8 cellular contexts compared by ENCODE assay signal in the genomic region with DNA sequence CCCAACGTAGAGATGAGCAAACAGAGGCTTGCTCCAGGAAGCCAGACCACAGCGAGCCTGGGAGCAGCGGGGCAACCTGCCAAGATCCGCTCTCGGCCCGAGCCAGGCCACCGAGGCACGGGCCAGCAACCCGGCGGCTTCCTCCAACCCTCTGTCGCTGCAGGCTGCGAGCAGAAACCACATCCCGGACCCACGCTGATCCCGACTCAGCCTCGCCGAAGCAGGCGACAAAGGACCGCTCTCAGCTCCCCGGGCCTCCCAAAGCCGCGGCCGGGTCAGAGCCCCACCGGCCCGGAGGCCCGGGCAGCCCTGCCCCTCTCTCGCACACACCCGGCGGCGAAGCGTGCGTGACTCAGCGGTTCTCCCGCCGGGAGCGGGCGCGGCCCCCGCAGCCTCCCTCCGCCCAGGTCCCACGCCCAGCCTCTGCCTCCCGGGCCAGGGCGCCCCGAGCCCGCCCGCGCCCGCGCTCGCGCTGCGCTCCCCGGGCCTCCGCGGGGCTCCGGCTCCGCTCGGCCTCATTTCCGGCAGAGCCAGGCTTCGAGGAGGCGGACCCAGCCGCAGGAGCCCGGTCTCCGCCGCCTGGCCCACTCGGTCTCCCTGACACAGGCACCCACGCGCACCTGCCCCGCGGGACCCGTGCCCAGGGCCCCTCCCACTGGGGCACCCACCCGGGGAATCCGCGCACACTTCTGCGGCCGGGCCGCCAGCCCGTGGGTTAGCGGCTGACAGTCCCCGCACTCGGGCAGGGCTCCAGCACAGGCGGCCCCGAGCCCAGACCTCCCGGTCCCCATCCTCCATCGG. TPM values are rescaled to one million over a fixed set of nuclear protein-coding genes. Genes with fewer than 3 reads are reported as not detected.
A peak's percentile ranks its signal among the peaks of the same experiment; 100 is the strongest.
DNase-seq lines count a peak whose midpoint lies in the region; ATAC-seq, FAIRE-seq and TF ChIP-seq lines count a peak whose summit lies in the region.

No MANE protein-coding gene starts in this region.

- H3K9me3 ChIP-seq in adrenal gland (replicated peaks in 1 of 3) (no peaks in the 10 kb centered on the region), heart left ventricle (no peaks in the 10 kb centered on the region), parathyroid adenoma (ENCODE audit: control insufficient read depth, low read length) (no peaks in the 10 kb centered on the region)

- H3K79me2 ChIP-seq in ACC112 (ENCODE audit: control insufficient read depth, insufficient read depth, low read length, unreplicated experiment): no peaks in the 10 kb centered on the region
- H3K79me2 ChIP-seq in parathyroid adenoma: no peaks in the 10 kb centered on the region

- H3K36me3 ChIP-seq in ACC112 (ENCODE audit: insufficient read depth, low read length) (no peaks in the 10 kb centered on the region), adrenal gland (replicated peaks in 1 of 2) (no peaks in the 10 kb centered on the region), heart left ventricle (no peaks in the 10 kb centered on the region), parathyroid adenoma (ENCODE audit: control insufficient read depth, insufficient read depth, low read length) (no peaks in the 10 kb centered on the region)

- peak overlapping the region; percentile 73 for H3K4me3 ChIP-seq in ACC112 (ENCODE audit: low read depth, low read length)
- H3K4me3 ChIP-seq in adrenal gland: peak overlapping the region in 1 of 4 donors; percentile 46
- peak overlapping the region; percentile 32 to 60 (median 49) for H3K4me3 ChIP-seq in heart left ventricle
- H3K4me3 ChIP-seq in parathyroid adenoma (ENCODE audit: low read depth, low read length): peak overlapping the region; percentile 22

- WGBS in adrenal gland, 4 donors: 0 to 1% (median 1%) methylated on average over 12 to 85 of the region's 85 CpGs
- 0 to 1% (median 1%) methylated on average over 36 to 85 of the region's 85 CpGs for WGBS in heart left ventricle, 4 donors

- peak overlapping the region; percentile 74 for H3K4me2 ChIP-seq in parathyroid adenoma (ENCODE audit: low read length)

- TF ChIP-seq POLR2A in H54 (IDR thresholded peaks at IDR 0.05; ENCODE audit: low read depth, low read length) (peak; percentile 35; the same call in 1 of the 2 replicates), adrenal gland (IDR thresholded peaks at IDR 0.05) (no peak), heart left ventricle (IDR thresholded peaks at IDR 0.05) (no peak)

- peak; percentile 88 for DNase-seq in H54 (ENCODE audit: insufficient read length, low spot score)
- peak in 5 of 7 donors; percentile 31 to 73 (median 37) for DNase-seq in adrenal gland
- DNase-seq in heart left ventricle: peak; percentile 34 to 83 (median 64)
- no peak for DNase-seq in GDM1 (lab: John Stamatoyannopoulos, UW)

- ATAC-seq in heart left ventricle (peak in 3 of 4 donors; percentile 60 to 79 (median 62)), HG03280 (IDR thresholded peaks at IDR 0.05; ENCODE audit: unreplicated experiment) (no peak), HG02642 (IDR thresholded peaks at IDR 0.05; ENCODE audit: poor library complexity, unreplicated experiment) (no peak)

- peak overlapping the region; percentile 58 for H2AFZ ChIP-seq in ACC112 (ENCODE audit: low read length, unreplicated experiment)
- H2AFZ ChIP-seq in parathyroid adenoma: peak overlapping the region; percentile 50

- H3K9ac ChIP-seq in parathyroid adenoma: no peak overlapping the region

- H3K4me1 ChIP-seq in ACC112 (ENCODE audit: control insufficient read depth, insufficient read depth, low read length, unreplicated experiment) (no peaks in the 10 kb centered on the region), adrenal gland (replicated peaks in 1 of 2) (no peaks in the 10 kb centered on the region), heart left ventricle (peaks cover 0 to 21% (median 0%) of the 10 kb centered on the region in 12 donors), parathyroid adenoma (no peaks in the 10 kb centered on the region)

- intact Hi-C loops in adrenal gland (cut with DNase I): no loop called here
- intact Hi-C loops in heart left ventricle (cut with DNase I): loop anchor here in 1 of 10 donors (5.0 kb wide), 1 partner anchor 77 kb away; no protein-coding TSS in a partner anchor

- no peak for TF ChIP-seq CTCF in adrenal gland (IDR thresholded peaks at IDR 0.05)
- TF ChIP-seq CTCF in heart left ventricle (IDR thresholded peaks at IDR 0.05): no peak
- no peak for TF ChIP-seq CTCF in parathyroid adenoma (IDR thresholded peaks at IDR 0.05)

- H3K27me3 ChIP-seq in ACC112 (ENCODE audit: insufficient read depth, low read length) (peaks cover 80% of the 10 kb centered on the region), adrenal gland (peaks cover 29% of the 10 kb centered on the region), heart left ventricle (peaks cover 0 to 59% (median 20%) of the 10 kb centered on the region in 9 donors), parathyroid adenoma (ENCODE audit: control insufficient read depth, insufficient read depth, low read length) (no peaks in the 10 kb centered on the region)

- H3K27ac ChIP-seq in ACC112 (ENCODE audit: low read depth, low read length) (no peak overlapping the region), adrenal gland (peak overlapping the region in 1 of 5 donors; percentile 60), heart left ventricle (peak overlapping the region in 5 of 12 donors; percentile 6 to 42 (median 38)), parathyroid adenoma (no peak overlapping the region)

- FAIRE-seq in H54 (lab: Jason Lieb, UNC): no peak

RNA-seq across cellular contexts. Expression of a gene that starts 1.7 kb away (rescaled TPM):
- 1 to 10 TPM in 3 of 8 donors, under 1 TPM in 2, not detected in 3; 0.29 to 7.2 (median 2.0) TPM for total RNA-seq in adrenal gland
- 1 to 10 TPM in 2 of 3 donors, under 1 TPM in 1; 0.71 to 5.9 (median 4.7) TPM for polyA plus RNA-seq in adrenal gland
- total RNA-seq in heart left ventricle: 10 to 100 TPM in 3 of 9 donors, 1 to 10 TPM in 6; 4.5 to 20.0 (median 8.0) TPM
- 1 to 10 TPM in 1 of 2 donors, under 1 TPM in 1; 0.22 to 1.3 TPM for polyA plus RNA-seq in heart left ventricle

Comparison
In these comparisons a context has a peak if more than half of its experiments do, and no peak if none do; other contexts are left out.
1. ATAC-seq: peak in heart left ventricle (3 of 4); none in HG03280 (single experiment) and HG02642 (single experiment).